ENCODE assay signal across 8 cellular contexts in genomic region chr11:86245369-86246292, GRCh38. TPM values are rescaled to one million over a fixed set of nuclear protein-coding genes. Genes with fewer than 3 reads are reported as not detected.
DNase-seq lines count a peak whose midpoint lies in the region; ATAC-seq, FAIRE-seq and TF ChIP-seq lines count a peak whose summit lies in the region.

No MANE protein-coding gene starts in this region.

- no peaks in the 10 kb centered on the region for H4K20me1 ChIP-seq in fibroblast of lung (ENCODE audit: control insufficient read depth, extremely low read depth, insufficient read depth, low read length)

- intact Hi-C loops in ovary (cut with DNase I): loop anchor here in 1 of 4 donors (2.0 kb wide), 1 partner anchor 53 kb away; no protein-coding TSS in a partner anchor

- H3K4me1 ChIP-seq in A549 (peaks cover 45% of the 10 kb centered on the region), fibroblast of lung (ENCODE audit: control insufficient read depth, extremely low read depth, insufficient read depth, low read length) (peaks cover 8% of the 10 kb centered on the region), ovary (ENCODE audit: insufficient read depth) (peaks cover 3% of the 10 kb centered on the region)

- H3K27ac ChIP-seq in A549 (peak overlapping the region; percentile 96 to 98), fibroblast of lung (ENCODE audit: insufficient read depth, low read length) (peak overlapping the region; percentile 99), ovary (peak overlapping the region; percentile 34 to 97)

- peak; percentile 35 to 36; a peak in 5 of 6 replicates for ATAC-seq in A549
- ATAC-seq in GM19025 (IDR thresholded peaks at IDR 0.05; ENCODE audit: low read depth, unreplicated experiment): peak; percentile 3
- ATAC-seq in GM21367 (IDR thresholded peaks at IDR 0.05; ENCODE audit: unreplicated experiment): no peak

- no peak for TF ChIP-seq RAD21 in A549 (conservative IDR thresholded peaks at IDR 0.05 in 1 of 2, IDR thresholded peaks at IDR 0.05 in 1 of 2)

- peak overlapping the region; percentile 71 for H3K4me2 ChIP-seq in A549
- peak overlapping the region; percentile 75 for H3K4me2 ChIP-seq in fibroblast of lung (ENCODE audit: extremely low read depth, insufficient read depth, low read length)

- peak overlapping the region; percentile 79 for H2AFZ ChIP-seq in fibroblast of lung (ENCODE audit: low read length)

- no peaks in the 10 kb centered on the region for H3K9me3 Mint-ChIP-seq in activated CD4-positive, alpha-beta T cell treated with anti-CD3 and anti-CD28 coated beads, Interleukin-2, amount 10 ng/mL, durations not matched to agents 7 days and 5 days

- DNase-seq in A549 (ENCODE audit: low read depth in 1 of 2, low spot score in 1 of 2): peak in 1 of 2 experiments; percentile 14
- no peak for DNase-seq in Jurkat, Clone E6-1 (ENCODE audit: low read depth, low spot score)
- DNase-seq in activated CD4-positive, alpha-beta T cell treated with anti-CD3 and anti-CD28 coated beads, Interleukin-2, amount 10 ng/mL, durations not matched to agents 7 days and 5 days: peak; percentile 29
- DNase-seq in fibroblast of lung (ENCODE audit: low read depth in 2 of 2): peak; percentile 6 to 28
- DNase-seq in ovary: peak in 1 of 5 donors; percentile 18
- DNase-seq in NK-92 (lab: John Stamatoyannopoulos, UW; ENCODE audit: unreplicated experiment): no peak

- TF ChIP-seq EP300 in A549 (IDR thresholded peaks at IDR 0.05) (no peak), ovary (IDR thresholded peaks at IDR 0.05) (no peak)

- H3K4me1 Mint-ChIP-seq in activated CD4-positive, alpha-beta T cell treated with anti-CD3 and anti-CD28 coated beads, Interleukin-2, amount 10 ng/mL, durations not matched to agents 7 days and 5 days: peaks cover 45% of the 10 kb centered on the region

- WGBS in A549 (ENCODE audit: missing lambda C conversion rate): 1% methylated on average over 38 of the region's 38 CpGs
- WGBS in ovary, 3 donors: 1% methylated on average over 38 of the region's 38 CpGs

- H3K4me3 Mint-ChIP-seq in activated CD4-positive, alpha-beta T cell treated with anti-CD3 and anti-CD28 coated beads, Interleukin-2, amount 10 ng/mL, durations not matched to agents 7 days and 5 days: no peak overlapping the region

- H3K9ac ChIP-seq in fibroblast of lung (ENCODE audit: insufficient read depth, low read length): peak overlapping the region; percentile 93

- POLR2A ChIA-PET in A549 (lab: Yijun Ruan, JAX): interaction anchor here (0.6 to 2.1 kb wide), 15 partner anchors 8 to 1031 kb away, joined by 3 to 8 read pairs (median 3); partner anchors contain the start of genes CCDC83, HIKESHI, PICALM and TMEM126A
- POLR2A ChIA-PET in activated CD4-positive, alpha-beta T cell treated with anti-CD3 and anti-CD28 coated beads, Interleukin-2, amount 10 ng/mL, durations not matched to agents 7 days and 5 days (lab: Charles Lee): interaction anchor here (0.6 kb wide), 1 partner anchor 52 kb away, joined by 4 read pairs; no protein-coding TSS in a partner anchor

- no peaks in the 10 kb centered on the region for H3K27me3 Mint-ChIP-seq in activated CD4-positive, alpha-beta T cell treated with anti-CD3 and anti-CD28 coated beads, Interleukin-2, amount 10 ng/mL, durations not matched to agents 7 days and 5 days

- H3K27ac Mint-ChIP-seq in activated CD4-positive, alpha-beta T cell treated with anti-CD3 and anti-CD28 coated beads, Interleukin-2, amount 10 ng/mL, durations not matched to agents 7 days and 5 days: no peak overlapping the region

- peaks cover 53% of the 10 kb centered on the region for H3K79me2 ChIP-seq in fibroblast of lung (ENCODE audit: control insufficient read depth, insufficient read depth, low read length)

- H3K27me3 ChIP-seq in fibroblast of lung (ENCODE audit: control insufficient read depth, insufficient read depth, low read length) (peaks cover 5% of the 10 kb centered on the region), ovary (no peaks in the 10 kb centered on the region)

- peak overlapping the region; percentile 76 for H3K4me3 ChIP-seq in A549
- peak overlapping the region; percentile 94 for H3K4me3 ChIP-seq in Jurkat, Clone E6-1 (ENCODE audit: low read length)
- peak overlapping the region; percentile 62 to 99 (median 86) for H3K4me3 ChIP-seq in fibroblast of lung (replicated peaks in 1 of 4; ENCODE audit: control extremely low read depth in 1 of 4, insufficient read depth in 1 of 4, low read depth in 3 of 4, low read length in 4 of 4)
- H3K4me3 ChIP-seq in ovary: peak overlapping the region; percentile 90

- CTCF ChIA-PET in A549 (lab: Yijun Ruan, JAX): interaction anchor here (0.5 to 1.4 kb wide), 4 partner anchors 14 to 253 kb away, joined by 3 to 4 read pairs (median 4); no protein-coding TSS in a partner anchor
- CTCF ChIA-PET in activated CD4-positive, alpha-beta T cell treated with anti-CD3 and anti-CD28 coated beads, Interleukin-2, amount 10 ng/mL, durations not matched to agents 7 days and 5 days (lab: Charles Lee): interaction anchor here (0.8 to 1.6 kb wide), 6 partner anchors 9 to 219 kb away, joined by 3 to 5 read pairs (median 4); no protein-coding TSS in a partner anchor

- TF ChIP-seq CTCF in A549 (IDR thresholded peaks at IDR 0.05) (no peak), fibroblast of lung (conservative IDR thresholded peaks at IDR 0.05 in 1 of 2, IDR thresholded peaks at IDR 0.05 in 1 of 2; ENCODE audit: low read depth in 1 of 2, low read length in 2 of 2) (no peak), ovary (IDR thresholded peaks at IDR 0.05) (no peak)

- H3K36me3 Mint-ChIP-seq in activated CD4-positive, alpha-beta T cell treated with anti-CD3 and anti-CD28 coated beads, Interleukin-2, amount 10 ng/mL, durations not matched to agents 7 days and 5 days (ENCODE audit: low read depth): peaks cover 18% of the 10 kb centered on the region

- H3K9me3 ChIP-seq in A549 (no peaks in the 10 kb centered on the region), fibroblast of lung (ENCODE audit: control insufficient read depth, insufficient read depth, low read depth, low read length) (no peaks in the 10 kb centered on the region), ovary (no peaks in the 10 kb centered on the region)

- no peak for TF ChIP-seq POLR2A in A549 (IDR thresholded peaks at IDR 0.05; ENCODE audit: low read length)
- TF ChIP-seq POLR2A in ovary (IDR thresholded peaks at IDR 0.05): no peak

- FAIRE-seq in A549 (lab: Jason Lieb, UNC): no peak

- no peaks in the 10 kb centered on the region for H3K36me3 ChIP-seq in fibroblast of lung (ENCODE audit: control insufficient read depth, insufficient read depth, low read length)
- no peaks in the 10 kb centered on the region for H3K36me3 ChIP-seq in ovary

TF ChIP-seq in A549, 52 proteins besides CTCF, POLR2A, EP300 and RAD21:
- TF ChIP-seq RFX5 (IDR thresholded peaks at IDR 0.05) (no peak), CEBPB (IDR thresholded peaks at IDR 0.05) (0 out of 4 replicates have a peak, but pooled peaks of 1 of the 2 experiments have one; percentile 26), RARB (CRISPR knock-in tag; IDR thresholded peaks at IDR 0.05) (no peak), EHF (CRISPR knock-in tag; IDR thresholded peaks at IDR 0.05) (no peak), ZNF302 (CRISPR knock-in tag; IDR thresholded peaks at IDR 0.05) (no peak), CHD2 (IDR thresholded peaks at IDR 0.05; ENCODE audit: low read length, partially characterized antibody) (no peak)
TF ChIP-seq in A549: peak in this region for 1.

RNA-seq across cellular contexts. Expression of gene EED, which starts 1.1 kb away (rescaled TPM):
- polyA plus RNA-seq in A549 (2011; rRNA removed): 31.1 and 33.0 TPM in 2 replicates
- 11.2 and 12.9 TPM in 2 replicates for polyA plus RNA-seq in A549 (2012; cell fraction: cytosol; rRNA removed)
- polyA plus RNA-seq in A549 (2012; cell fraction: nucleus; rRNA removed): 9.3 and 17.5 TPM in 2 replicates
- polyA plus RNA-seq in A549 (2017; fragmentation: RNase III; extraction: RNeasy Plus Mini Kit Qiagen cat#74134 plus additional on column Dnase treatment): 43.6 to 48.9 TPM (median 47.0 TPM) in 3 replicates
- polyA minus RNA-seq in A549 (2011; rRNA and poly(A)+ RNA removed): 12.2 and 17.2 TPM in 2 replicates
- polyA plus RNA-seq in Jurkat, Clone E6-1 (2012; ENCODE audit: insufficient read depth, insufficient read length): 34.5 TPM
- total RNA-seq in activated CD4-positive, alpha-beta T cell treated with anti-CD3 and anti-CD28 coated beads, Interleukin-2, amount 10 ng/mL, durations not matched to agents 7 days and 5 days: 10 to 100 TPM; 46.3 to 50.3 TPM
- 19.5 and 22.3 TPM in 2 replicates for total RNA-seq in fibroblast of lung
- 13.0 and 15.4 TPM in 2 replicates for polyA plus RNA-seq in fibroblast of lung
- 17.5 and 21.6 TPM in 2 replicates for polyA plus RNA-seq in fibroblast of lung (2012)
- polyA minus RNA-seq in fibroblast of lung (ENCODE audit: low replicate concordance): 2.1 TPM in 1 of 2 replicates, not detected in the other
- 10 to 100 TPM; 16.2 to 29.4 (median 17.4) TPM for total RNA-seq in ovary
- 10 to 100 TPM; 17.0 to 17.2 TPM for polyA plus RNA-seq in ovary

RNA-seq across cellular contexts. Expression of gene HIKESHI, which starts 56.4 kb away (rescaled TPM):
- polyA plus RNA-seq in A549 (2011; rRNA removed) (101 and 137 TPM in 2 replicates), A549 (2017; fragmentation: RNase III; extraction: RNeasy Plus Mini Kit Qiagen cat#74134 plus additional on column Dnase treatment) (39.6 to 45.3 TPM (median 39.7 TPM) in 3 replicates), fibroblast of lung (63.0 and 64.1 TPM in 2 replicates), ovary (10 to 100 TPM; 34.3 to 43.7 TPM)
- polyA plus RNA-seq in A549 (2012; cell fraction: cytosol; rRNA removed): 37.1 and 37.6 TPM in 2 replicates
- polyA plus RNA-seq in A549 (2012; cell fraction: nucleus; rRNA removed): 11.2 and 16.6 TPM in 2 replicates
- polyA minus RNA-seq in A549 (2011; rRNA and poly(A)+ RNA removed): 25.6 and 27.9 TPM in 2 replicates
- polyA plus RNA-seq in Jurkat, Clone E6-1 (2012; ENCODE audit: insufficient read depth, insufficient read length): 104 TPM
- total RNA-seq in activated CD4-positive, alpha-beta T cell treated with anti-CD3 and anti-CD28 coated beads, Interleukin-2, amount 10 ng/mL, durations not matched to agents 7 days and 5 days: 10 to 100 TPM; 35.8 to 46.7 TPM
- total RNA-seq in fibroblast of lung (73.2 and 74.3 TPM in 2 replicates), ovary (10 to 100 TPM; 26.6 to 32.6 (median 29.8) TPM)
- 65.4 and 70.6 TPM in 2 replicates for polyA plus RNA-seq in fibroblast of lung (2012)
- polyA minus RNA-seq in fibroblast of lung (ENCODE audit: low replicate concordance): 60.9 and 116 TPM in 2 replicates

Comparison
In these comparisons a context has a peak if more than half of its experiments do, and no peak if none do; other contexts are left out.
1. DNase-seq: peak in activated CD4-positive, alpha-beta T cell treated with anti-CD3 and anti-CD28 coated beads, Interleukin-2, amount 10 ng/mL, durations not matched to agents 7 days and 5 days (single experiment) and fibroblast of lung (2 of 2); none in Jurkat, Clone E6-1 (single experiment) and NK-92 (single experiment).
2. Peak in every context shown above with its lines, with median percentiles within 50 percentile points of each other: H3K27ac ChIP-seq and H3K4me3 ChIP-seq.